17 cellular contexts compared by ENCODE assay signal in genomic region chr9:113139225-113139829, GRCh38.
"Had no signal": no experiment of that assay in that cellular context is flagged by ENCODE, and none has a peak within 500 bp of the region (broad histone marks: within the 10 kb centered on the region; RNA-seq: fewer than 3 reads in every experiment).

No MANE protein-coding gene starts in this region.

- H3K27me3 ChIP-seq: cardiac muscle cell, pancreas, right atrium auricular region had no signal

- DNase-seq: activated CD4-positive, CD25-positive, alpha-beta regulatory T cell treated with anti-CD3 and anti-CD28 coated beads, Interleukin-2, amount 50 U/mL, for 72 hours; activated naive CD4-positive, alpha-beta T cell treated with Interleukin-2 at 50 U/mL for 16 hours; activated naive CD8-positive, alpha-beta T cell treated with anti-CD3 and anti-CD28 coated beads, Interleukin-2, amount 50 U/mL, for 24 hours; activated T-cell treated with anti-CD3 and anti-CD28 coated beads for 4 hours; effector CD4-positive, alpha-beta T cell; esophagus squamous epithelium; kidney; mesendoderm; pancreas; T-cell; T-helper 9 cell had no signal

- H3K4me3 ChIP-seq: cardiac muscle cell, esophagus squamous epithelium, pancreas, right atrium auricular region, SK-N-MC, smooth muscle cell had no signal

- H3K9me3 Mint-ChIP-seq: activated T-helper 17 cell treated with anti-CD3 and anti-CD28 coated beads, Interleukin-2, amount 50 U/mL, for 72 hours had no signal

- H3K4me1 Mint-ChIP-seq: activated naive CD8-positive, alpha-beta T cell treated with anti-CD3 and anti-CD28 coated beads, Interleukin-2, amount 50 U/mL, for 24 hours; activated T-helper 17 cell treated with anti-CD3 and anti-CD28 coated beads, Interleukin-2, amount 50 U/mL, for 72 hours; T-cell had no signal

- H3K9me3 ChIP-seq: esophagus squamous epithelium, pancreas, right atrium auricular region had no signal

- H3K4me3 Mint-ChIP-seq: activated naive CD8-positive, alpha-beta T cell treated with anti-CD3 and anti-CD28 coated beads, Interleukin-2, amount 50 U/mL, for 24 hours; activated T-helper 17 cell treated with anti-CD3 and anti-CD28 coated beads, Interleukin-2, amount 50 U/mL, for 72 hours; stimulated activated naive CD8-positive, alpha-beta T cell treated with anti-CD3 and anti-CD28 coated beads, Interleukin-15, Interleukin-2, amounts not matched to agents 100 ng/mL and 50 ng/mL, for 24 hours; T-cell had no signal

- H3K4me1 ChIP-seq: esophagus squamous epithelium, pancreas, right atrium auricular region had no signal

- ATAC-seq: activated naive CD8-positive, alpha-beta T cell treated with anti-CD3 and anti-CD28 coated beads, Interleukin-2, amount 50 U/mL, for 24 hours; activated T-helper 17 cell treated with anti-CD3 and anti-CD28 coated beads, Interleukin-2, amount 50 U/mL, for 72 hours; pancreas; T-cell had no signal

- H3K27me3 Mint-ChIP-seq: activated T-helper 17 cell treated with anti-CD3 and anti-CD28 coated beads, Interleukin-2, amount 50 U/mL, for 72 hours had no signal

- H3K27ac Mint-ChIP-seq: activated naive CD8-positive, alpha-beta T cell treated with anti-CD3 and anti-CD28 coated beads, Interleukin-2, amount 50 U/mL, for 24 hours; activated T-helper 17 cell treated with anti-CD3 and anti-CD28 coated beads, Interleukin-2, amount 50 U/mL, for 72 hours; stimulated activated naive CD8-positive, alpha-beta T cell treated with anti-CD3 and anti-CD28 coated beads, Interleukin-15, Interleukin-2, amounts not matched to agents 100 ng/mL and 50 ng/mL, for 24 hours; T-cell had no signal

- H3K27ac ChIP-seq: cardiac muscle cell, esophagus squamous epithelium, pancreas, right atrium auricular region, SK-N-MC had no signal
